Comparison of ENCODE assay signal across 1 cellular context in genomic region chr4:152805818-152806217, GRCh38.
TF ChIP-seq lines count a peak whose summit lies in the region.

No MANE protein-coding gene starts in this region.

TF ChIP-seq in HepG2, 621 proteins besides CTCF, POLR2A, EP300 and RAD21:
- TF ChIP-seq, protein P1, sequence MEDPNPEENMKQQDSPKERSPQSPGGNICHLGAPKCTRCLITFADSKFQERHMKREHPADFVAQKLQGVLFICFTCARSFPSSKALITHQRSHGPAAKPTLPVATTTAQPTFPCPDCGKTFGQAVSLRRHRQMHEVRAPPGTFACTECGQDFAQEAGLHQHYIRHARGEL (CRISPR knock-in tag; IDR thresholded peaks at IDR 0.05), result no peak
- TF ChIP-seq ZNF619 (CRISPR knock-in tag; IDR thresholded peaks at IDR 0.05) (no peak), ZFP82 (CRISPR knock-in tag; IDR thresholded peaks at IDR 0.05; ENCODE audit: borderline replicate concordance) (no peak), ZNF788 (CRISPR knock-in tag; IDR thresholded peaks at IDR 0.05; ENCODE audit: borderline replicate concordance) (no peak), AHR (CRISPR knock-in tag; IDR thresholded peaks at IDR 0.05) (no peak), ZNF20 (CRISPR knock-in tag; IDR thresholded peaks at IDR 0.05) (no peak), ZNF556 (CRISPR knock-in tag; IDR thresholded peaks at IDR 0.05; ENCODE audit: borderline replicate concordance) (no peak), MED13 (CRISPR knock-in tag; IDR thresholded peaks at IDR 0.05) (no peak), NFE2L2 (IDR thresholded peaks at IDR 0.05; ENCODE audit: low read length) (no peak), ZNF335 (CRISPR knock-in tag; IDR thresholded peaks at IDR 0.05) (no peak), ZNF768 (CRISPR knock-in tag; IDR thresholded peaks at IDR 0.05) (no peak), TARDBP (CRISPR knock-in tag; IDR thresholded peaks at IDR 0.05) (no peak), NCOR1 (IDR thresholded peaks at IDR 0.05; ENCODE audit: borderline replicate concordance, low read length) (no peak)
- TF ChIP-seq, protein P2, sequence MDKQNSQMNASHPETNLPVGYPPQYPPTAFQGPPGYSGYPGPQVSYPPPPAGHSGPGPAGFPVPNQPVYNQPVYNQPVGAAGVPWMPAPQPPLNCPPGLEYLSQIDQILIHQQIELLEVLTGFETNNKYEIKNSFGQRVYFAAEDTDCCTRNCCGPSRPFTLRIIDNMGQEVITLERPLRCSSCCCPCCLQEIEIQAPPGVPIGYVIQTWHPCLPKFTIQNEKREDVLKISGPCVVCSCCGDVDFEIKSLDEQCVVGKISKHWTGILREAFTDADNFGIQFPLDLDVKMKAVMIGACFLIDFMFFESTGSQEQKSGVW (CRISPR knock-in tag; IDR thresholded peaks at IDR 0.05; ENCODE audit: borderline replicate concordance), result no peak
- TF ChIP-seq, protein P3, sequence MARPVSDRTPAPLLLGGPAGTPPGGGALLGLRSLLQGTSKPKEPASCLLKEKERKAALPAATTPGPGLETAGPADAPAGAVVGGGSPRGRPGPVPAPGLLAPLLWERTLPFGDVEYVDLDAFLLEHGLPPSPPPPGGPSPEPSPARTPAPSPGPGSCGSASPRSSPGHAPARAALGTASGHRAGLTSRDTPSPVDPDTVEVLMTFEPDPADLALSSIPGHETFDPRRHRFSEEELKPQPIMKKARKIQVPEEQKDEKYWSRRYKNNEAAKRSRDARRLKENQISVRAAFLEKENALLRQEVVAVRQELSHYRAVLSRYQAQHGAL (CRISPR knock-in tag; IDR thresholded peaks at IDR 0.05; ENCODE audit: not compliant biosample characterization), result no peak
